Comparison of ENCODE assay signal across 1 cellular context in genomic region chr2:237910576-237911362, GRCh38.
A peak's percentile ranks its signal among the peaks of the same experiment; 100 is the strongest.
TF ChIP-seq lines count a peak whose summit lies in the region.

No MANE protein-coding gene starts in this region.

TF ChIP-seq in HepG2, 621 proteins besides CTCF, POLR2A, EP300 and RAD21 (continued from another document):
- TF ChIP-seq ZNF362 (CRISPR knock-in tag; IDR thresholded peaks at IDR 0.05; ENCODE audit: borderline replicate concordance) (no peak), ZNF761 (CRISPR knock-in tag; conservative IDR thresholded peaks at IDR 0.05) (no peak), ZNF33B (CRISPR knock-in tag; IDR thresholded peaks at IDR 0.05) (no peak), ZBTB39 (CRISPR knock-in tag; IDR thresholded peaks at IDR 0.05) (no peak), ZNF501 (CRISPR knock-in tag; IDR thresholded peaks at IDR 0.05) (no peak), POLR2AphosphoS5 (IDR thresholded peaks at IDR 0.05; ENCODE audit: low read depth, low read length) (no peak), ZNF597 (CRISPR knock-in tag; IDR thresholded peaks at IDR 0.05) (no peak), ZNF451 (CRISPR knock-in tag; IDR thresholded peaks at IDR 0.05) (no peak), ATF7 (IDR thresholded peaks at IDR 0.05) (0 out of 2 replicates have a peak, but pooled peaks have one; percentile 8), ATF7 (CRISPR knock-in tag; IDR thresholded peaks at IDR 0.05) (no peak), REXO4 (CRISPR knock-in tag; IDR thresholded peaks at IDR 0.05; ENCODE audit: borderline replicate concordance) (no peak), NFKBIZ (CRISPR knock-in tag; IDR thresholded peaks at IDR 0.05) (no peak), NAIF1 (CRISPR knock-in tag; IDR thresholded peaks at IDR 0.05; ENCODE audit: borderline replicate concordance) (no peak), KDM1A (CRISPR knock-in tag; IDR thresholded peaks at IDR 0.05) (no peak), DPF2 (CRISPR knock-in tag; IDR thresholded peaks at IDR 0.05; ENCODE audit: borderline replicate concordance, low read depth) (no peak), GFI1 (CRISPR knock-in tag; IDR thresholded peaks at IDR 0.05; ENCODE audit: borderline replicate concordance) (no peak), AHR (CRISPR knock-in tag; IDR thresholded peaks at IDR 0.05) (no peak), ZNF646 (CRISPR knock-in tag; IDR thresholded peaks at IDR 0.05) (peak; percentile 68), ZNF274 (CRISPR knock-in tag; IDR thresholded peaks at IDR 0.05) (no peak), RELA (CRISPR knock-in tag; IDR thresholded peaks at IDR 0.05) (no peak), ZNF17 (CRISPR knock-in tag; IDR thresholded peaks at IDR 0.05) (no peak)
- TF ChIP-seq, protein P1, sequence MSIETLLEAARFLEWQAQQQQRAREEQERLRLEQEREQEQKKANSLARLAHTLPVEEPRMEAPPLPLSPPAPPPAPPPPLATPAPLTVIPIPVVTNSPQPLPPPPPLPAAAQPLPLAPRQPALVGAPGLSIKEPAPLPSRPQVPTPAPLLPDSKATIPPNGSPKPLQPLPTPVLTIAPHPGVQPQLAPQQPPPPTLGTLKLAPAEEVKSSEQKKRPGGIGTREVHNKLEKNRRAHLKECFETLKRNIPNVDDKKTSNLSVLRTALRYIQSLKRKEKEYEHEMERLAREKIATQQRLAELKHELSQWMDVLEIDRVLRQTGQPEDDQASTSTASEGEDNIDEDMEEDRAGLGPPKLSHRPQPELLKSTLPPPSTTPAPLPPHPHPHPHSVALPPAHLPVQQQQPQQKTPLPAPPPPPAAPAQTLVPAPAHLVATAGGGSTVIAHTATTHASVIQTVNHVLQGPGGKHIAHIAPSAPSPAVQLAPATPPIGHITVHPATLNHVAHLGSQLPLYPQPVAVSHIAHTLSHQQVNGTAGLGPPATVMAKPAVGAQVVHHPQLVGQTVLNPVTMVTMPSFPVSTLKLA (IDR thresholded peaks at IDR 0.05), result peak; percentile 2; the same call in 1 of the 2 replicates
- TF ChIP-seq, protein P2, sequence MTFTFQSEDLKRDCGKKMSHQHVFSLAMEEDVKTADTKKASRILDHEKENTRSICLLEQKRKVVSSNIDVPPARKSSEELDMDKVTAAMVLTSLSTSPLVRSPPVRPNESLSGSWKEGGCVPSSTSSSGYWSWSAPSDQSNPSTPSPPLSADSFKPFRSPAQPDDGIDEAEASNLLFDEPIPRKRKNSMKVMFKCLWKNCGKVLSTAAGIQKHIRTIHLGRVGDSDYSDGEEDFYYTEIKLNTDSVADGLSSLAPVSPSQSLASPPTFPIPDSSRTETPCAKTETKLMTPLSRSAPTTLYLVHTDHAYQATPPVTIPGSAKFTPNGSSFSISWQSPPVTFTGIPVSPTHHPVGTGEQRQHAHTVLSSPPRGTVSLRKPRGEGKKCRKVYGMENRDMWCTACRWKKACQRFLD (CRISPR knock-in tag; IDR thresholded peaks at IDR 0.05; ENCODE audit: borderline replicate concordance), result no peak
- TF ChIP-seq, protein P3, sequence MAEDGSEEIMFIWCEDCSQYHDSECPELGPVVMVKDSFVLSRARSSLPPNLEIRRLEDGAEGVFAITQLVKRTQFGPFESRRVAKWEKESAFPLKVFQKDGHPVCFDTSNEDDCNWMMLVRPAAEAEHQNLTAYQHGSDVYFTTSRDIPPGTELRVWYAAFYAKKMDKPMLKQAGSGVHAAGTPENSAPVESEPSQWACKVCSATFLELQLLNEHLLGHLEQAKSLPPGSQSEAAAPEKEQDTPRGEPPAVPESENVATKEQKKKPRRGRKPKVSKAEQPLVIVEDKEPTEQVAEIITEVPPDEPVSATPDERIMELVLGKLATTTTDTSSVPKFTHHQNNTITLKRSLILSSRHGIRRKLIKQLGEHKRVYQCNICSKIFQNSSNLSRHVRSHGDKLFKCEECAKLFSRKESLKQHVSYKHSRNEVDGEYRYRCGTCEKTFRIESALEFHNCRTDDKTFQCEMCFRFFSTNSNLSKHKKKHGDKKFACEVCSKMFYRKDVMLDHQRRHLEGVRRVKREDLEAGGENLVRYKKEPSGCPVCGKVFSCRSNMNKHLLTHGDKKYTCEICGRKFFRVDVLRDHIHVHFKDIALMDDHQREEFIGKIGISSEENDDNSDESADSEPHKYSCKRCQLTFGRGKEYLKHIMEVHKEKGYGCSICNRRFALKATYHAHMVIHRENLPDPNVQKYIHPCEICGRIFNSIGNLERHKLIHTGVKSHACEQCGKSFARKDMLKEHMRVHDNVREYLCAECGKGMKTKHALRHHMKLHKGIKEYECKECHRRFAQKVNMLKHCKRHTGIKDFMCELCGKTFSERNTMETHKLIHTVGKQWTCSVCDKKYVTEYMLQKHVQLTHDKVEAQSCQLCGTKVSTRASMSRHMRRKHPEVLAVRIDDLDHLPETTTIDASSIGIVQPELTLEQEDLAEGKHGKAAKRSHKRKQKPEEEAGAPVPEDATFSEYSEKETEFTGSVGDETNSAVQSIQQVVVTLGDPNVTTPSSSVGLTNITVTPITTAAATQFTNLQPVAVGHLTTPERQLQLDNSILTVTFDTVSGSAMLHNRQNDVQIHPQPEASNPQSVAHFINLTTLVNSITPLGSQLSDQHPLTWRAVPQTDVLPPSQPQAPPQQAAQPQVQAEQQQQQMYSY (CRISPR knock-in tag; IDR thresholded peaks at IDR 0.05), result no peak
- TF ChIP-seq, protein P4, sequence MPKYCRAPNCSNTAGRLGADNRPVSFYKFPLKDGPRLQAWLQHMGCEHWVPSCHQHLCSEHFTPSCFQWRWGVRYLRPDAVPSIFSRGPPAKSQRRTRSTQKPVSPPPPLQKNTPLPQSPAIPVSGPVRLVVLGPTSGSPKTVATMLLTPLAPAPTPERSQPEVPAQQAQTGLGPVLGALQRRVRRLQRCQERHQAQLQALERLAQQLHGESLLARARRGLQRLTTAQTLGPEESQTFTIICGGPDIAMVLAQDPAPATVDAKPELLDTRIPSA (CRISPR knock-in tag; IDR thresholded peaks at IDR 0.05; ENCODE audit: borderline replicate concordance), result no peak
- TF ChIP-seq, protein P5, sequence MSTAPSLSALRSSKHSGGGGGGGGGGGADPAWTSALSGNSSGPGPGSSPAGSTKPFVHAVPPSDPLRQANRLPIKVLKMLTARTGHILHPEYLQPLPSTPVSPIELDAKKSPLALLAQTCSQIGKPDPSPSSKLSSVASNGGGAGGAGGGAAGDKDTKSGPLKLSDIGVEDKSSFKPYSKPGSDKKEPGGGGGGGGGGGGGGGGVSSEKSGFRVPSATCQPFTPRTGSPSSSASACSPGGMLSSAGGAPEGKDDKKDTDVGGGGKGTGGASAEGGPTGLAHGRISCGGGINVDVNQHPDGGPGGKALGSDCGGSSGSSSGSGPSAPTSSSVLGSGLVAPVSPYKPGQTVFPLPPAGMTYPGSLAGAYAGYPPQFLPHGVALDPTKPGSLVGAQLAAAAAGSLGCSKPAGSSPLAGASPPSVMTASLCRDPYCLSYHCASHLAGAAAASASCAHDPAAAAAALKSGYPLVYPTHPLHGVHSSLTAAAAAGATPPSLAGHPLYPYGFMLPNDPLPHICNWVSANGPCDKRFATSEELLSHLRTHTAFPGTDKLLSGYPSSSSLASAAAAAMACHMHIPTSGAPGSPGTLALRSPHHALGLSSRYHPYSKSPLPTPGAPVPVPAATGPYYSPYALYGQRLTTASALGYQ (CRISPR knock-in tag; IDR thresholded peaks at IDR 0.05), result no peak
